Comparison of ENCODE assay signal across 10 cellular contexts in genomic region chr2:42147641-42148274, GRCh38. TPM values are rescaled to one million over a fixed set of nuclear protein-coding genes. Genes with fewer than 3 reads are reported as not detected.
DNase-seq lines count a peak whose midpoint lies in the region; ATAC-seq, FAIRE-seq and TF ChIP-seq lines count a peak whose summit lies in the region.
"Had no signal": no experiment of that assay in that cellular context is flagged by ENCODE, and none has a peak within 500 bp of the region (broad histone marks: within the 10 kb centered on the region; RNA-seq: fewer than 3 reads in every experiment).

No MANE protein-coding gene starts in this region.

- no peaks in the 10 kb centered on the region for H3K27me3 Mint-ChIP-seq in CD4-positive, alpha-beta T cell
- H3K27me3 Mint-ChIP-seq: naive thymus-derived CD8-positive, alpha-beta T cell had no signal

- no peak overlapping the region for H3K4me3 Mint-ChIP-seq in CD4-positive, alpha-beta T cell
- H3K4me3 Mint-ChIP-seq: naive thymus-derived CD8-positive, alpha-beta T cell had no signal

- H4K20me1 ChIP-seq in IMR-90 (ENCODE audit: insufficient read depth, low read length) (no peaks in the 10 kb centered on the region), keratinocyte (ENCODE audit: control insufficient read depth, extremely low read depth, insufficient read depth, low read length) (no peaks in the 10 kb centered on the region)

- BruUV-seq in IMR-90 (replicated peaks; lab: Mats Ljungman, UMichigan), result no TSS peak

- no peak overlapping the region for H3K56ac ChIP-seq in IMR-90 (ENCODE audit: extremely low read depth, insufficient read depth, low read length)

- TF ChIP-seq CTCF in IMR-90 (conservative IDR thresholded peaks at IDR 0.05; ENCODE audit: low read depth, low read length), result no peak
- TF ChIP-seq CTCF in body of pancreas (IDR thresholded peaks at IDR 0.05), result no peak
- TF ChIP-seq CTCF in keratinocyte (optimal IDR thresholded peaks at IDR 0.05 in 1 of 3, IDR thresholded peaks at IDR 0.05 in 1 of 3, conservative IDR thresholded peaks at IDR 0.05 in 1 of 3; ENCODE audit: extremely low read depth in 1 of 3, insufficient read depth in 2 of 3, low read length in 3 of 3), result no peak
- TF ChIP-seq CTCF in suprapubic skin (IDR thresholded peaks at IDR 0.05), result no peak
- no peak for TF ChIP-seq CTCF in CD4-positive, alpha-beta T cell (IDR thresholded peaks at IDR 0.05)

- no peak for TF ChIP-seq EP300 in suprapubic skin (IDR thresholded peaks at IDR 0.05)

- 0 out of 2 replicates have a peak overlapping the region, but pooled peaks have one; percentile 23 for H3K23ac ChIP-seq in IMR-90 (ENCODE audit: low read depth, low read length)

- peaks cover 17% of the 10 kb centered on the region for H3K4me1 Mint-ChIP-seq in CD4-positive, alpha-beta T cell (ENCODE audit: low read depth)

- H3K79me1 ChIP-seq in IMR-90 (ENCODE audit: low read depth in 1 of 2, low read length in 2 of 2), result no peaks in the 10 kb centered on the region

- whole genome bisulfite sequencing in IMR-90 (ENCODE audit: extremely low coverage in 2 of 2, insufficient read length in 1 of 2), 2 experiments, result no CpG with 5 or more reads among the region's 5 CpGs
- WGBS in body of pancreas, 2 donors, result 77 to 84% methylated on average over 5 of the region's 5 CpGs
- WGBS in suprapubic skin, result 27% methylated on average over 5 of the region's 5 CpGs

- H3K9ac ChIP-seq in IMR-90 (ENCODE audit: low read depth, low read length), result no peak overlapping the region
- no peak overlapping the region for H3K9ac ChIP-seq in keratinocyte (ENCODE audit: control insufficient read depth, extremely low read depth, insufficient read depth, low read length)

- peak; percentile 86 for ATAC-seq in IMR-90 (ENCODE audit: low read depth)
- ATAC-seq in body of pancreas, result peak; percentile 88
- no peak for ATAC-seq in CD4-positive, alpha-beta T cell (ENCODE audit: poor library complexity)
- ATAC-seq: naive thymus-derived CD8-positive, alpha-beta T cell had no signal

- CTCF ChIA-PET in IMR-90 (lab: Yijun Ruan, JAX), result no interaction called here
- CTCF ChIA-PET in CD4-positive, alpha-beta T cell (lab: Charles Lee), result no interaction called here

- H3K4me2 ChIP-seq in IMR-90 (ENCODE audit: low read depth, low read length) (peak overlapping the region; percentile 26), keratinocyte (ENCODE audit: control insufficient read depth, extremely low read depth, insufficient read depth, low read depth, low read length) (no peak overlapping the region)

- no peaks in the 10 kb centered on the region for H3K36me3 Mint-ChIP-seq in CD4-positive, alpha-beta T cell (ENCODE audit: low read depth)

- H3K36me3 ChIP-seq in IMR-90 (ENCODE audit: control insufficient read depth, insufficient read depth, low read length) (no peaks in the 10 kb centered on the region), body of pancreas (replicated peaks in 1 of 2; ENCODE audit: insufficient read depth in 1 of 2, low read depth in 2 of 2) (no peaks in the 10 kb centered on the region), keratinocyte (ENCODE audit: control insufficient read depth in 2 of 2, extremely low read depth in 1 of 2, insufficient read depth in 2 of 2, low read length in 2 of 2) (no peaks in the 10 kb centered on the region), suprapubic skin (no peaks in the 10 kb centered on the region)

- peak overlapping the region; percentile 54 for H3K18ac ChIP-seq in IMR-90 (ENCODE audit: low read depth, low read length)

- TF ChIP-seq POLR2A in IMR-90 (IDR thresholded peaks at IDR 0.05; ENCODE audit: low read depth, low read length) (no peak), body of pancreas (IDR thresholded peaks at IDR 0.05) (no peak), suprapubic skin (IDR thresholded peaks at IDR 0.05) (no peak)

- H4K91ac ChIP-seq in IMR-90 (ENCODE audit: insufficient read depth, low read depth, low read length), result peak overlapping the region; percentile 72

- H3K27ac ChIP-seq in IMR-90 (ENCODE audit: insufficient read depth, low read length), result peak overlapping the region; percentile 79
- H3K27ac ChIP-seq in body of pancreas, result peak overlapping the region in 2 of 4 donors; percentile 24 to 32
- no peak overlapping the region for H3K27ac ChIP-seq in keratinocyte (ENCODE audit: control insufficient read depth, insufficient read depth, low read length)
- peak overlapping the region; percentile 73 for H3K27ac ChIP-seq in suprapubic skin
- no peak overlapping the region for H3K27ac ChIP-seq in CD4-positive, alpha-beta T cell (ENCODE audit: low read depth, low read length)

- H2BK20ac ChIP-seq in IMR-90 (ENCODE audit: low read depth, low read length), result peak overlapping the region; percentile 76

- peak overlapping the region; percentile 83 for H2BK120ac ChIP-seq in IMR-90 (ENCODE audit: low read depth, low read length)

- H3K4me1 ChIP-seq in IMR-90 (ENCODE audit: control insufficient read depth, insufficient read depth, low read length), result peaks cover 7% of the 10 kb centered on the region
- peaks cover 29% of the 10 kb centered on the region for H3K4me1 ChIP-seq in body of pancreas
- peaks cover 1% of the 10 kb centered on the region for H3K4me1 ChIP-seq in keratinocyte (ENCODE audit: control insufficient read depth, extremely low read depth, insufficient read depth, low read length)
- peaks cover 21% of the 10 kb centered on the region for H3K4me1 ChIP-seq in suprapubic skin

- H3K14ac ChIP-seq in IMR-90 (replicated peaks; ENCODE audit: low read depth, low read length), result peak overlapping the region; percentile 60; the same call in 1 of the 2 replicates

- H3K4me3 ChIP-seq in IMR-90 (ENCODE audit: insufficient read depth, low read depth, low read length) (no peak overlapping the region), body of pancreas (no peak overlapping the region), keratinocyte (ENCODE audit: control insufficient read depth in 2 of 3, extremely low read depth in 1 of 3, insufficient read depth in 2 of 3, low read depth in 1 of 3, low read length in 3 of 3) (no peak overlapping the region), suprapubic skin (no peak overlapping the region)

- H2AK9ac ChIP-seq in IMR-90 (replicated peaks; ENCODE audit: low read depth, low read length, poor library complexity), result peak overlapping the region; percentile 86

- FAIRE-seq in keratinocyte (lab: Jason Lieb, UNC), result no peak
- no peak for FAIRE-seq in RCC 7860 (lab: Jason Lieb, UNC)

- no peaks in the 10 kb centered on the region for H3K27me3 ChIP-seq in IMR-90 (ENCODE audit: control insufficient read depth, insufficient read depth, low read length)
- no peaks in the 10 kb centered on the region for H3K27me3 ChIP-seq in body of pancreas
- no peaks in the 10 kb centered on the region for H3K27me3 ChIP-seq in keratinocyte (ENCODE audit: control insufficient read depth, extremely low read depth, insufficient read depth, low read length)
- no peaks in the 10 kb centered on the region for H3K27me3 ChIP-seq in suprapubic skin
- no peaks in the 10 kb centered on the region for H3K27me3 ChIP-seq in CD4-positive, alpha-beta T cell (ENCODE audit: control insufficient read depth, insufficient read depth, low read length)

- H4K8ac ChIP-seq in IMR-90 (ENCODE audit: low read depth in 2 of 2, low read length in 2 of 2), result peak overlapping the region in 1 of 2 experiments; percentile 68; a peak in 3 of 4 replicates

- H2AFZ ChIP-seq in IMR-90 (replicated peaks; ENCODE audit: low read length, poor library complexity) (peak overlapping the region; percentile 83), keratinocyte (ENCODE audit: control insufficient read depth, low read length) (peak overlapping the region; percentile 37)

- H3K9me1 ChIP-seq in IMR-90 (ENCODE audit: insufficient read depth, low read length), result peaks cover 8% of the 10 kb centered on the region
- no peaks in the 10 kb centered on the region for H3K9me1 ChIP-seq in keratinocyte (ENCODE audit: control insufficient read depth, extremely low read depth, insufficient read depth, low read length)

- POLR2A ChIA-PET in IMR-90 (lab: Charles Lee; ENCODE audit: unreplicated experiment), result no interaction called here
- POLR2A ChIA-PET in CD4-positive, alpha-beta T cell (lab: Charles Lee), result interaction anchor here (1.0 to 1.2 kb wide), 2 partner anchors 16 to 25 kb away, joined by 3 read pairs; no protein-coding TSS in a partner anchor

- DNase-seq in IMR-90 (peak; percentile 56), body of pancreas (peak in 3 of 4 donors; percentile 39 to 52 (median 47)), keratinocyte (ENCODE audit: low read depth, low spot score) (no peak), suprapubic skin (ENCODE audit: low spot score in 2 of 2) (no peak), AML-193 (lab: John Stamatoyannopoulos, UW) (no peak), RCC 7860 (ENCODE audit: low spot score) (no peak), A172 (ENCODE audit: low spot score) (no peak)
- DNase-seq in CD4-positive, alpha-beta T cell, result no peak
- DNase-seq: GF-D8; naive thymus-derived CD8-positive, alpha-beta T cell had no signal

- no peak for TF ChIP-seq RAD21 in IMR-90 (IDR thresholded peaks at IDR 0.05; ENCODE audit: low read length)

- in situ Hi-C loops in IMR-90 (cut with MboI; ENCODE audit: low sequenced_read_pairs), result no loop called here

- H3K9me3 ChIP-seq in IMR-90 (ENCODE audit: control insufficient read depth, insufficient read depth, low read length), result no peaks in the 10 kb centered on the region
- H3K9me3 ChIP-seq in body of pancreas, result no peaks in the 10 kb centered on the region
- H3K9me3 ChIP-seq in keratinocyte (ENCODE audit: control insufficient read depth, low read depth, low read length), result no peaks in the 10 kb centered on the region
- H3K9me3 ChIP-seq in suprapubic skin, result no peaks in the 10 kb centered on the region
- no peaks in the 10 kb centered on the region for H3K9me3 ChIP-seq in CD4-positive, alpha-beta T cell (ENCODE audit: control insufficient read depth, low read length)

- dilution Hi-C loops in IMR-90 (cut with HindIII; ENCODE audit: low sequenced_read_pairs, unreplicated experiment) (no loop called here), keratinocyte (cut with MboI; ENCODE audit: extremely low pct_ligation_motif_present, low sequenced_read_pairs) (no loop called here)

- peak overlapping the region; percentile 18; the same call in 1 of the 3 replicates for H2BK15ac ChIP-seq in IMR-90 (ENCODE audit: low read depth, low read length)

- H2AK5ac ChIP-seq in IMR-90 (ENCODE audit: low read depth, low read length), result no peak overlapping the region

- H3K4ac ChIP-seq in IMR-90 (ENCODE audit: low read depth, low read length), result peak overlapping the region; percentile 68; the same call in 1 of the 2 replicates

- H3K79me2 ChIP-seq in keratinocyte (ENCODE audit: control insufficient read depth, insufficient read depth, low read length), result no peaks in the 10 kb centered on the region

- peak overlapping the region; percentile 13; the same call in 1 of the 2 replicates for H4K5ac ChIP-seq in IMR-90 (ENCODE audit: low read depth, low read length)

- intact Hi-C loops in IMR-90 (cut with micrococcal nuclease) (no loop called here), body of pancreas (cut with DNase I) (no loop called here)
- intact Hi-C loops in CD4-positive, alpha-beta T cell (cut with DNase I, micrococcal nuclease), result no loop called here

- H2BK5ac ChIP-seq in IMR-90 (ENCODE audit: low read depth, low read length, poor library complexity, severe bottlenecking), result peak overlapping the region; percentile 74

- H3K9me3 Mint-ChIP-seq in CD4-positive, alpha-beta T cell, result no peaks in the 10 kb centered on the region

- no peak overlapping the region for H3K27ac Mint-ChIP-seq in CD4-positive, alpha-beta T cell

RNA-seq across cellular contexts. Expression of gene EML4, which starts 21.4 kb away (rescaled TPM):
- total RNA-seq in IMR-90 (2012; rRNA removed) (73.7 and 85.8 TPM in 2 replicates), body of pancreas (10 to 100 TPM; 37.4 to 39.9 TPM), suprapubic skin (10 to 100 TPM; 38.9 to 67.1 (median 43.3) TPM)
- polyA plus RNA-seq in IMR-90 (2012; rRNA removed) (24.8 and 29.7 TPM in 2 replicates), keratinocyte (23.6 to 36.4 TPM (median 30.2 TPM) in 3 replicates)
- polyA plus RNA-seq in IMR-90 (2012; cell fraction: cytosol; rRNA removed), result 6.9 and 14.5 TPM in 2 replicates
- 24.1 and 88.2 TPM in 2 replicates for polyA plus RNA-seq in IMR-90 (2012; cell fraction: nucleus; rRNA removed; ENCODE audit: low replicate concordance)
- polyA plus RNA-seq in keratinocyte (2011; ENCODE audit: low read depth), result 19.6 TPM
- 15.2 and 25.0 TPM in 2 replicates for polyA plus RNA-seq in keratinocyte (2011; cell fraction: cytosol; rRNA removed)
- polyA plus RNA-seq in keratinocyte (2011; cell fraction: nucleus; rRNA removed), result 29.7 and 37.8 TPM in 2 replicates
- polyA plus RNA-seq in keratinocyte (2012; ENCODE audit: low replicate concordance), result 10.5 and 21.2 TPM in 2 replicates
- 23.4 to 66.9 TPM (median 41.5 TPM) in 3 replicates for polyA minus RNA-seq in keratinocyte
- polyA minus RNA-seq in keratinocyte (2011; cell fraction: cytosol; rRNA and poly(A)+ RNA removed), result 22.6 TPM
- polyA minus RNA-seq in keratinocyte (2011; cell fraction: nucleus; rRNA and poly(A)+ RNA removed), result 28.4 and 65.1 TPM in 2 replicates
- 100 to 1,000 TPM; 219 to 228 TPM for total RNA-seq in CD4-positive, alpha-beta T cell
- total RNA-seq in A172 (2014; rRNA removed; shearing (Covaris generic)), result 32.1 and 42.6 TPM in 2 replicates

Comparison
In these comparisons a context has a peak if more than half of its experiments do, and no peak if none do; other contexts are left out.
1. DNase-seq: peak in IMR-90 (single experiment) and body of pancreas (3 of 4); none in keratinocyte (single experiment), suprapubic skin (0 of 2), CD4-positive, alpha-beta T cell (0 of 10), AML-193 (0 of 2), RCC 7860 (single experiment) and A172 (single experiment).
2. H3K27ac ChIP-seq: peak in IMR-90 (single experiment) and suprapubic skin (single experiment); none in keratinocyte (single experiment) and CD4-positive, alpha-beta T cell (single experiment).